Comparison of ENCODE assay signal across 1 cellular context in genomic region chr2:69660084-69660483, GRCh38.
TF ChIP-seq lines count a peak whose summit lies in the region.

No MANE protein-coding gene starts in this region.

TF ChIP-seq in K562, 482 proteins besides CTCF, POLR2A, EP300 and RAD21 (continued from another document):
- TF ChIP-seq, protein P1, sequence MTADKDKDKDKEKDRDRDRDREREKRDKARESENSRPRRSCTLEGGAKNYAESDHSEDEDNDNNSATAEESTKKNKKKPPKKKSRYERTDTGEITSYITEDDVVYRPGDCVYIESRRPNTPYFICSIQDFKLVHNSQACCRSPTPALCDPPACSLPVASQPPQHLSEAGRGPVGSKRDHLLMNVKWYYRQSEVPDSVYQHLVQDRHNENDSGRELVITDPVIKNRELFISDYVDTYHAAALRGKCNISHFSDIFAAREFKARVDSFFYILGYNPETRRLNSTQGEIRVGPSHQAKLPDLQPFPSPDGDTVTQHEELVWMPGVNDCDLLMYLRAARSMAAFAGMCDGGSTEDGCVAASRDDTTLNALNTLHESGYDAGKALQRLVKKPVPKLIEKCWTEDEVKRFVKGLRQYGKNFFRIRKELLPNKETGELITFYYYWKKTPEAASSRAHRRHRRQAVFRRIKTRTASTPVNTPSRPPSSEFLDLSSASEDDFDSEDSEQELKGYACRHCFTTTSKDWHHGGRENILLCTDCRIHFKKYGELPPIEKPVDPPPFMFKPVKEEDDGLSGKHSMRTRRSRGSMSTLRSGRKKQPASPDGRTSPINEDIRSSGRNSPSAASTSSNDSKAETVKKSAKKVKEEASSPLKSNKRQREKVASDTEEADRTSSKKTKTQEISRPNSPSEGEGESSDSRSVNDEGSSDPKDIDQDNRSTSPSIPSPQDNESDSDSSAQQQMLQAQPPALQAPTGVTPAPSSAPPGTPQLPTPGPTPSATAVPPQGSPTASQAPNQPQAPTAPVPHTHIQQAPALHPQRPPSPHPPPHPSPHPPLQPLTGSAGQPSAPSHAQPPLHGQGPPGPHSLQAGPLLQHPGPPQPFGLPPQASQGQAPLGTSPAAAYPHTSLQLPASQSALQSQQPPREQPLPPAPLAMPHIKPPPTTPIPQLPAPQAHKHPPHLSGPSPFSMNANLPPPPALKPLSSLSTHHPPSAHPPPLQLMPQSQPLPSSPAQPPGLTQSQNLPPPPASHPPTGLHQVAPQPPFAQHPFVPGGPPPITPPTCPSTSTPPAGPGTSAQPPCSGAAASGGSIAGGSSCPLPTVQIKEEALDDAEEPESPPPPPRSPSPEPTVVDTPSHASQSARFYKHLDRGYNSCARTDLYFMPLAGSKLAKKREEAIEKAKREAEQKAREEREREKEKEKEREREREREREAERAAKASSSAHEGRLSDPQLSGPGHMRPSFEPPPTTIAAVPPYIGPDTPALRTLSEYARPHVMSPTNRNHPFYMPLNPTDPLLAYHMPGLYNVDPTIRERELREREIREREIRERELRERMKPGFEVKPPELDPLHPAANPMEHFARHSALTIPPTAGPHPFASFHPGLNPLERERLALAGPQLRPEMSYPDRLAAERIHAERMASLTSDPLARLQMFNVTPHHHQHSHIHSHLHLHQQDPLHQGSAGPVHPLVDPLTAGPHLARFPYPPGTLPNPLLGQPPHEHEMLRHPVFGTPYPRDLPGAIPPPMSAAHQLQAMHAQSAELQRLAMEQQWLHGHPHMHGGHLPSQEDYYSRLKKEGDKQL (CRISPR knock-in tag; IDR thresholded peaks at IDR 0.05; ENCODE audit: borderline replicate concordance), result no peak
- no peak for TF ChIP-seq THRAP3 (IDR thresholded peaks at IDR 0.05; ENCODE audit: borderline replicate concordance)
- TF ChIP-seq POLR2AphosphoS5 (IDR thresholded peaks at IDR 0.05; ENCODE audit: control insufficient read depth, insufficient read depth, low read depth, low read length), result no peak
- no peak for TF ChIP-seq ZNF347 (CRISPR knock-in tag; IDR thresholded peaks at IDR 0.05; ENCODE audit: low read depth)
- no peak for TF ChIP-seq MED1 (CRISPR knock-in tag; IDR thresholded peaks at IDR 0.05; ENCODE audit: borderline replicate concordance)
- TF ChIP-seq MAFG (tag; conservative IDR thresholded peaks at IDR 0.05), result 0 out of 2 replicates have a peak, but pooled peaks have one; percentile 25
- peak; percentile 39; the same call in 1 of the 2 replicates for TF ChIP-seq ZNF316 (IDR thresholded peaks at IDR 0.05)
- peak; percentile 34; the same call in 1 of the 2 replicates for TF ChIP-seq C11orf30 (IDR thresholded peaks at IDR 0.05; ENCODE audit: low read depth)
- TF ChIP-seq HNRNPH1 (optimal IDR thresholded peaks at IDR 0.05; ENCODE audit: low read depth, low read length), result no peak
- no peak for TF ChIP-seq PTRF (tag; IDR thresholded peaks at IDR 0.05)
TF ChIP-seq in K562: peak in this region for 3.
